Comparison of ENCODE assay signal across 8 cellular contexts in the genomic region with DNA sequence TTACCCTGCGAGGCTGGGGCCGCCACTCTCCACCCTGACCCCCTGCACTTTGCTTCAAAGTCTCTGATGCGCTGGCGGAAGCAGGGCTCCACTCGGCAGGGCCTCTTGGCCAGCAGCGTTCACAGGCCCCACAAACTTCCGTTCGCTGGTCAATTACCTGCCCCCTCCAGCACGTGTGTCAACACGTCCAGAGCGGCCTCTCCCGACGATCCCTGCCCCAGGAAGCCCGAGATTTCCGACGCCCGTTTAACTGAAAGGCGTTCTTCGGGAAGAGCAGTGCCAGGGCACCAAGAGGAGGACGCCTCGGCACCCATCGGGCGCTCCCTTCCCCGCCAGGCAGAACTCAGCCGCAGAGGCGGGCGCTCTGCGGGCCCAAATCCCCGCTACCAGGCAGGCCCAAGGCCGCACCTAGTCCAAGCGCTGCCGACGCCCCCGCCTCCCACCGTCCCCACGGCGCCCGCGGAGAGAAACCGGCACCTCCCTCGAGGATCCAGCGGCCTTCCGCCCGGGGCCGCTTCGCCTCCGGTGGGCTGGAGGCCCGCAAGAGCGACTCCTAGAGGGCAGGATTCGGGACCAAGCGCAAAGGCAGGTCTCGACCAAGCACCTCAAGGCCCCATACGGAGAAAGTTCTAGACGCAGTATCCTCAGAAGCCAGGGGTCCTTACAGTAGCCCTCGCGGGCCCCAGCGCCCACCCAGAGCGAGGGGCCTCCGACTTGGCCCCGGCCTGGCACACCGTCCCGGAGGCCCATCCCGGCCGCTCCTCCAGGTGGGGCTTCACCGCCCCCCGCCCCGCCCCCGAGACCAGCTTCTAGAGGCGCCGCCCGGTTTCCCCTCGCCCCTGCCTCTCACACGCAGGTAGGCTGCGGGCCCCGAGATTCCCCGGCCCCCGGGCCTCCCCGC. TPM values are rescaled to one million over a fixed set of nuclear protein-coding genes. Genes with fewer than 3 reads are reported as not detected.
A peak's percentile ranks its signal among the peaks of the same experiment; 100 is the strongest.
DNase-seq lines count a peak whose midpoint lies in the region; ATAC-seq and TF ChIP-seq lines count a peak whose summit lies in the region.

No MANE protein-coding gene starts in this region.

- peak; percentile 24 for ATAC-seq in GM19463 (IDR thresholded peaks at IDR 0.05; ENCODE audit: unreplicated experiment)
- ATAC-seq in HG03565 (IDR thresholded peaks at IDR 0.05; ENCODE audit: unreplicated experiment): peak; percentile 21

- POLR2A ChIA-PET in RWPE1 (lab: Yijun Ruan, JAX; ENCODE audit: low non-redundant PET): interaction anchor here (0.5 to 0.6 kb wide), 5 partner anchors 9 to 295 kb away, joined by 3 to 6 read pairs (median 4); no protein-coding TSS in a partner anchor

- peak overlapping the region; percentile 98 for H3K27ac ChIP-seq in RWPE1
- H3K27ac ChIP-seq in iPS-20b (ENCODE audit: low read length): no peak overlapping the region

- peaks cover 34% of the 10 kb centered on the region for H3K36me3 ChIP-seq in iPS-20b (ENCODE audit: insufficient read depth, low read depth, low read length)

- CTCF ChIA-PET in RWPE1 (lab: Yijun Ruan, JAX): interaction anchor here (0.6 kb wide), 2 partner anchors 13 to 1772 kb away, joined by 4 read pairs; no protein-coding TSS in a partner anchor

- H3K4me1 ChIP-seq in iPS-20b (ENCODE audit: insufficient read depth, low read length): peaks cover 9% of the 10 kb centered on the region; the same call in 1 of the 2 replicates

- peak overlapping the region; percentile 77 for H3K9ac ChIP-seq in iPS-20b (ENCODE audit: low read depth, low read length)

- DNase-seq in Caki2 (ENCODE audit: low read depth) (peak; percentile 59), RWPE1 (ENCODE audit: low spot score) (no peak), amniotic epithelial cell (ENCODE audit: low read depth) (peak; percentile 37), GDM1 (lab: John Stamatoyannopoulos, UW) (no peak)
- peak; percentile 52 to 71 for DNase-seq in stimulated activated CD4-positive, alpha-beta T cell treated with anti-CD3 and anti-CD28 coated beads, Interleukin-2, amount 100 ng/mL, for 24 hours

- peak; percentile 36 for TF ChIP-seq CTCF in RWPE1 (conservative IDR thresholded peaks at IDR 0.05; ENCODE audit: low read depth)

- peak overlapping the region; percentile 73 for H3K4me3 ChIP-seq in iPS-20b (ENCODE audit: low read length)

- in situ Hi-C loops in Caki2 (cut with HindIII; ENCODE audit: low pct_unique_long_range_greater_than_20kb, low sequenced_read_pairs): no loop called here

- H3K27me3 ChIP-seq in iPS-20b (ENCODE audit: insufficient read depth, low read length): no peaks in the 10 kb centered on the region

- H3K9me3 ChIP-seq in iPS-20b (ENCODE audit: insufficient read depth, low read depth, low read length): no peaks in the 10 kb centered on the region

RNA-seq across cellular contexts. Expression of a gene that starts 0.6 kb away (rescaled TPM):
- 307 TPM in 2 replicates for total RNA-seq in Caki2 (2014; rRNA removed; shearing (Covaris generic); ENCODE audit: low replicate concordance)

RNA-seq across cellular contexts. Expression of a gene that starts 1.1 kb away (rescaled TPM):
- 7.3 and 19.3 TPM in 2 replicates for total RNA-seq in Caki2 (2014; rRNA removed; shearing (Covaris generic); ENCODE audit: low replicate concordance)

RNA-seq across cellular contexts. Expression of a gene that starts 35.9 kb away (rescaled TPM):
- 1.7 and 2.1 TPM in 2 replicates for total RNA-seq in Caki2 (2014; rRNA removed; shearing (Covaris generic); ENCODE audit: low replicate concordance)

RNA-seq across cellular contexts. Expression of a gene that starts 40.4 kb away (rescaled TPM):
- total RNA-seq in Caki2 (2014; rRNA removed; shearing (Covaris generic); ENCODE audit: low replicate concordance): 1.7 and 2.5 TPM in 2 replicates

RNA-seq across cellular contexts. Expression of a gene that starts 50.0 kb away (rescaled TPM):
- total RNA-seq in Caki2 (2014; rRNA removed; shearing (Covaris generic); ENCODE audit: low replicate concordance): not detected in 2 replicates

Comparison
In these comparisons a context has a peak if more than half of its experiments do, and no peak if none do; other contexts are left out.
1. DNase-seq: peak in Caki2 (single experiment), amniotic epithelial cell (single experiment) and stimulated activated CD4-positive, alpha-beta T cell treated with anti-CD3 and anti-CD28 coated beads, Interleukin-2, amount 100 ng/mL, for 24 hours (2 of 2); none in RWPE1 (single experiment) and GDM1 (single experiment).